Comparison of ENCODE assay signal across 1 cellular context in genomic region chr12:52630104-52630500, GRCh38.
TF ChIP-seq lines count a peak whose summit lies in the region.

No MANE protein-coding gene starts in this region.

TF ChIP-seq in HEK293, 187 proteins besides CTCF, POLR2A, EP300 and RAD21 (continued from another document):
- TF ChIP-seq, protein P1, sequence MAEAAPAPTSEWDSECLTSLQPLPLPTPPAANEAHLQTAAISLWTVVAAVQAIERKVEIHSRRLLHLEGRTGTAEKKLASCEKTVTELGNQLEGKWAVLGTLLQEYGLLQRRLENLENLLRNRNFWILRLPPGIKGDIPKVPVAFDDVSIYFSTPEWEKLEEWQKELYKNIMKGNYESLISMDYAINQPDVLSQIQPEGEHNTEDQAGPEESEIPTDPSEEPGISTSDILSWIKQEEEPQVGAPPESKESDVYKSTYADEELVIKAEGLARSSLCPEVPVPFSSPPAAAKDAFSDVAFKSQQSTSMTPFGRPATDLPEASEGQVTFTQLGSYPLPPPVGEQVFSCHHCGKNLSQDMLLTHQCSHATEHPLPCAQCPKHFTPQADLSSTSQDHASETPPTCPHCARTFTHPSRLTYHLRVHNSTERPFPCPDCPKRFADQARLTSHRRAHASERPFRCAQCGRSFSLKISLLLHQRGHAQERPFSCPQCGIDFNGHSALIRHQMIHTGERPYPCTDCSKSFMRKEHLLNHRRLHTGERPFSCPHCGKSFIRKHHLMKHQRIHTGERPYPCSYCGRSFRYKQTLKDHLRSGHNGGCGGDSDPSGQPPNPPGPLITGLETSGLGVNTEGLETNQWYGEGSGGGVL (tag by site-specific recombination; IDR thresholded peaks at IDR 0.05) = no peak
- TF ChIP-seq ZNF112 (tag by site-specific recombination; IDR thresholded peaks at IDR 0.05) (no peak), ZNF626 (tag by site-specific recombination; IDR thresholded peaks at IDR 0.05) (no peak), GLI2 (tag by site-specific recombination; IDR thresholded peaks at IDR 0.05; ENCODE audit: borderline replicate concordance, low read depth) (no peak), ZBTB17 (tag by site-specific recombination; IDR thresholded peaks at IDR 0.05) (peak; percentile 34; the same call in 1 of the 2 replicates)
- TF ChIP-seq, protein P2, sequence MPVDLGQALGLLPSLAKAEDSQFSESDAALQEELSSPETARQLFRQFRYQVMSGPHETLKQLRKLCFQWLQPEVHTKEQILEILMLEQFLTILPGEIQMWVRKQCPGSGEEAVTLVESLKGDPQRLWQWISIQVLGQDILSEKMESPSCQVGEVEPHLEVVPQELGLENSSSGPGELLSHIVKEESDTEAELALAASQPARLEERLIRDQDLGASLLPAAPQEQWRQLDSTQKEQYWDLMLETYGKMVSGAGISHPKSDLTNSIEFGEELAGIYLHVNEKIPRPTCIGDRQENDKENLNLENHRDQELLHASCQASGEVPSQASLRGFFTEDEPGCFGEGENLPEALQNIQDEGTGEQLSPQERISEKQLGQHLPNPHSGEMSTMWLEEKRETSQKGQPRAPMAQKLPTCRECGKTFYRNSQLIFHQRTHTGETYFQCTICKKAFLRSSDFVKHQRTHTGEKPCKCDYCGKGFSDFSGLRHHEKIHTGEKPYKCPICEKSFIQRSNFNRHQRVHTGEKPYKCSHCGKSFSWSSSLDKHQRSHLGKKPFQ (tag by site-specific recombination; IDR thresholded peaks at IDR 0.05) = no peak
